In the genomic region with DNA sequence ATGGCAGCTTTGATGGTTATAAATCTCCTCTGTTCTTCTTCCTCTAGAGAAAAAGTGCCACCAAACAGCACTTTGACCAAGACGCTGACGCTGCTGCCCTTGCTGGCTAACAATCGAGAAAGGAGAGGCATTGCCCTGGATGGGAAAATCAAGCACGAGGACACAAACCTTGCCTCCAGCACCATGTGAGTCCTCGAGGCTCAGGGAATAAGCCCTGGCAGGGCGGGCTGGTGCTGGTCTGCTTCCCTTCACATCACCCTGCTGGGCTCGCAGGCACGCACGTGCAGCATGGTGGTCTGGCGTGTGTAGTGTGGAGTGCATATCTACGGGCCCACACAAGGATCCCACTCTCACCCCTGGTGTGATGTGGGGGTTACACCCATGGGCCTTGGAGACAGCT, we compare ENCODE assay signal across 27 cellular contexts. TPM values are rescaled to one million over a fixed set of nuclear protein-coding genes. Genes with fewer than 3 reads are reported as not detected.
"Had no signal": no experiment of that assay in that cellular context is flagged by ENCODE, and none has a peak within 500 bp of the region (broad histone marks: within the 10 kb centered on the region; RNA-seq: fewer than 3 reads in every experiment).

No MANE protein-coding gene starts in this region.

- H3K27me3 ChIP-seq: cardiac muscle cell, sigmoid colon, tibial artery had no signal

- H3K9me3 Mint-ChIP-seq: activated naive CD8-positive, alpha-beta T cell treated with anti-CD3 and anti-CD28 coated beads, Interleukin-2, amount 50 U/mL, for 24 hours; neural crest cell; T-cell had no signal

- H3K36me3 ChIP-seq: cardiac muscle cell, sigmoid colon, tibial artery, WERI-Rb-1 had no signal

- H3K4me3 Mint-ChIP-seq: activated naive CD4-positive, alpha-beta T cell treated with anti-CD3 and anti-CD28 coated beads, Interleukin-2, amount 10 ng/mL, durations not matched to agents 7 days and 5 days; activated naive CD8-positive, alpha-beta T cell treated with anti-CD3 and anti-CD28 coated beads, Interleukin-2, amount 50 U/mL, for 24 hours; neural crest cell; stimulated activated naive CD8-positive, alpha-beta T cell treated with anti-CD3 and anti-CD28 coated beads, Interleukin-15, amount 100 ng/mL, for 72 hours had no signal

- H3K9me3 ChIP-seq: sigmoid colon, tibial artery had no signal

- ATAC-seq: activated naive CD8-positive, alpha-beta T cell treated with anti-CD3 and anti-CD28 coated beads, Interleukin-2, amount 50 U/mL, for 24 hours; esophagus mucosa; stimulated activated naive CD8-positive, alpha-beta T cell treated with anti-CD3 and anti-CD28 coated beads, Interleukin-15, amount 100 ng/mL, for 72 hours; T-cell had no signal

- H3K27ac Mint-ChIP-seq: activated naive CD4-positive, alpha-beta T cell treated with anti-CD3 and anti-CD28 coated beads, Interleukin-2, amount 10 ng/mL, durations not matched to agents 7 days and 5 days; activated naive CD8-positive, alpha-beta T cell treated with anti-CD3 and anti-CD28 coated beads, Interleukin-2, amount 50 U/mL, for 24 hours; progenitor cell of endocrine pancreas; stimulated activated naive CD8-positive, alpha-beta T cell treated with anti-CD3 and anti-CD28 coated beads, Interleukin-15, amount 100 ng/mL, for 72 hours had no signal

- H3K4me3 ChIP-seq: cardiac muscle cell, sigmoid colon, tibial artery had no signal

- H3K4me1 ChIP-seq: sigmoid colon, tibial artery had no signal

- DNase-seq: activated CD4-positive, alpha-beta T cell treated with anti-CD3 and anti-CD28 coated beads for 1 hour; activated CD4-positive, alpha-beta T cell treated with anti-CD3 and anti-CD28 coated beads, Interleukin-2, amount 50 U/mL, for 1 hour; activated CD8-positive, alpha-beta memory T cell treated with anti-CD3 and anti-CD28 coated beads for 24 hours; activated CD8-positive, alpha-beta memory T cell treated with anti-CD3 and anti-CD28 coated beads, Interleukin-2, amount 50 U/mL, for 4 hours; activated naive CD4-positive, alpha-beta T cell treated with anti-CD3 and anti-CD28 coated beads, Interleukin-2, amount 10 ng/mL, durations not matched to agents 7 days and 5 days; activated naive CD8-positive, alpha-beta T cell treated with anti-CD3 and anti-CD28 coated beads, Interleukin-2, amount 50 U/mL, for 24 hours; activated T-cell treated with anti-CD3 and anti-CD28 coated beads, Interleukin-2, amount 50 U/mL, for 48 hours; dermis blood vessel endothelial cell; effector CD8-positive, alpha-beta T cell; hippocampal formation; midbrain; retina; sigmoid colon; stimulated activated CD4-positive, alpha-beta T cell treated with anti-CD3 and anti-CD28 coated beads, Interleukin-4, amount 100 ng/mL, for 24 hours; stimulated activated naive CD8-positive, alpha-beta T cell treated with anti-CD3 and anti-CD28 coated beads, Interleukin-15, amount 100 ng/mL, for 72 hours; T-cell; WERI-Rb-1 had no signal

- H3K27ac ChIP-seq: cardiac muscle cell, sigmoid colon, tibial artery, WERI-Rb-1 had no signal

- H3K27me3 Mint-ChIP-seq: activated naive CD8-positive, alpha-beta T cell treated with anti-CD3 and anti-CD28 coated beads, Interleukin-2, amount 50 U/mL, for 24 hours; stimulated activated naive CD8-positive, alpha-beta T cell treated with anti-CD3 and anti-CD28 coated beads, Interleukin-15, amount 100 ng/mL, for 72 hours; T-cell had no signal

RNA-seq across cellular contexts. Expression of gene SAG, which starts 27.3 kb away (rescaled TPM):
- total RNA-seq: cardiac muscle cell, dermis blood vessel endothelial cell, endothelial cell of umbilical vein, esophagus mucosa, liver, myocyte, neural crest cell, osteocyte, progenitor cell of endocrine pancreas, sigmoid colon, ureter had no signal
- polyA plus RNA-seq: endothelial cell of umbilical vein, liver, sigmoid colon had no signal
